1 cellular context compared by ENCODE assay signal in genomic region chr4:76148142-76148849, GRCh38.
A peak's percentile ranks its signal among the peaks of the same experiment; 100 is the strongest.
TF ChIP-seq lines count a peak whose summit lies in the region.

Gene NUP54 (minus strand): TSS chr4:76148397. CDS start chr4:76148374, 23 bp downstream.

TF ChIP-seq in HepG2, 621 proteins besides CTCF, POLR2A, EP300 and RAD21 (continued from another document and continues in another):
- TF ChIP-seq MLXIP (CRISPR knock-in tag; IDR thresholded peaks at IDR 0.05; ENCODE audit: borderline replicate concordance), result 0 out of 2 replicates have a peak, but pooled peaks have one; percentile 67
- TF ChIP-seq ZBTB40 (IDR thresholded peaks at IDR 0.05), result peak; percentile 88
- peak; percentile 93 for TF ChIP-seq ZBTB40 (CRISPR knock-in tag; IDR thresholded peaks at IDR 0.05)
- TF ChIP-seq NR1H2 (CRISPR knock-in tag; IDR thresholded peaks at IDR 0.05; ENCODE audit: borderline replicate concordance, low read depth), result no peak; the same call in 1 of the 2 replicates
- TF ChIP-seq BCLAF1 (IDR thresholded peaks at IDR 0.05), result no peak
- TF ChIP-seq DNMT3B (CRISPR knock-in tag; conservative IDR thresholded peaks at IDR 0.05), result peak; percentile 75; the same call in 1 of the 2 replicates
- peak; percentile 97 for TF ChIP-seq TARDBP (CRISPR knock-in tag; IDR thresholded peaks at IDR 0.05)
- peak; percentile 73 for TF ChIP-seq ISL2 (CRISPR knock-in tag; IDR thresholded peaks at IDR 0.05)
- 0 out of 2 replicates have a peak, but pooled peaks have one; percentile 40 for TF ChIP-seq SATB2 (CRISPR knock-in tag; IDR thresholded peaks at IDR 0.05)
- peak; percentile 42; the same call in 1 of the 2 replicates for TF ChIP-seq THAP8 (CRISPR knock-in tag; IDR thresholded peaks at IDR 0.05; ENCODE audit: borderline replicate concordance)
- TF ChIP-seq ZNF235 (CRISPR knock-in tag; IDR thresholded peaks at IDR 0.05; ENCODE audit: borderline replicate concordance), result no peak
- no peak for TF ChIP-seq USF2 (IDR thresholded peaks at IDR 0.05; ENCODE audit: low read depth, low read length)
- no peak for TF ChIP-seq USF2 (CRISPR knock-in tag; IDR thresholded peaks at IDR 0.05; ENCODE audit: borderline replicate concordance)
- no peak for TF ChIP-seq SUZ12 (IDR thresholded peaks at IDR 0.05; ENCODE audit: low read depth, low read length)
- 0 out of 2 replicates have a peak, but pooled peaks have one; percentile 37 for TF ChIP-seq ATF5 (CRISPR knock-in tag; IDR thresholded peaks at IDR 0.05; ENCODE audit: low read depth)
- peak; percentile 94 for TF ChIP-seq POGK (CRISPR knock-in tag; conservative IDR thresholded peaks at IDR 0.05)
- peak; percentile 78 for TF ChIP-seq HMG20B (CRISPR knock-in tag; conservative IDR thresholded peaks at IDR 0.05)
- no peak for TF ChIP-seq HNRNPK (IDR thresholded peaks at IDR 0.05; ENCODE audit: low read depth, low read length, poor library complexity, severe bottlenecking)
- TF ChIP-seq ZNF296 (CRISPR knock-in tag; conservative IDR thresholded peaks at IDR 0.05), result no peak
- TF ChIP-seq ATF7-NPFF (CRISPR knock-in tag; IDR thresholded peaks at IDR 0.05; ENCODE audit: low read depth), result peak; percentile 91
- peak; percentile 74; the same call in 1 of the 2 replicates for TF ChIP-seq HMGXB3 (CRISPR knock-in tag; IDR thresholded peaks at IDR 0.05; ENCODE audit: borderline replicate concordance)
- no peak for TF ChIP-seq NPAS2 (CRISPR knock-in tag; IDR thresholded peaks at IDR 0.05; ENCODE audit: borderline replicate concordance)
